In the genomic region with DNA sequence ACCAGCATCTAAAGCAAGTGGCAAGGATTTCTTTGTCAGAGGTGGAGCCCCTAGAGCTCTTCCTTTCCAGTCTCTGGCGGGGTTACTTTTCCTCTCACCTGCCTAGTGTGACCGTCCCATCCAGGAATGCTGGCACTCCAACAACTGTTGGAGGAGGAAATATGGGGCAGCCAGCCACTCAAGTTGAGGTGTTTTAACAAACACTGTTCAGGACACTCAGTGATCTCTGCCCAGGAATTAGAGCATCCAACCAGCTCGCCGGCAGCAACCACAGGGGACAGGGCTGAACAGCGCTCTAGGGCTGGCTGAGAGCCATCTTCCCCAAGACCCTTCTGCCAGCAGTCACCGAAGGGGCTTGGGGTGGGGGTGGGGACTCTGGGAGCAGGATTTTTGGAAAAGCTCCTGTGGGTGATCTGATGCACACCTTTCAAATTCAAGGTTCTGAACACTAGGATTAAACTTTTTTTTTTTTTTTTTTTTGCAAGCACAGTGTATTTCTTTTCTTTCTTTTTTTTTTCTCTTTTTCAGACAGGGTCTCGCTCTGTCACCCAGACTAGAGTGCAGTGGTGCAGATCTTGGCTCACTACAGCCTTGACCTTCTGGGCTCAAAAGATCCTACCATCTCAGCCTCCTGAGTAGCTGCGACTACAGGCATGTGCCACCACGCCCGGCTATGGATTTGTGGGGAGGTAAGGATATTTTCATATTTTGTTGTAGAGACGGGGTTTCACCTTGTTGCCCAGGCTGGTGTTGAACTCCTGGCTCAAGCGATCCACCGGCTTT, we compare ENCODE assay signal across 34 cellular contexts. TPM values are rescaled to one million over a fixed set of nuclear protein-coding genes. Genes with fewer than 3 reads are reported as not detected.
"Had no signal": no experiment of that assay in that cellular context is flagged by ENCODE, and none has a peak within 500 bp of the region (broad histone marks: within the 10 kb centered on the region; RNA-seq: fewer than 3 reads in every experiment).

No MANE protein-coding gene starts in this region.

- H3K27me3 Mint-ChIP-seq: activated CD8-positive, alpha-beta T cell treated with anti-CD3 and anti-CD28 coated beads for 36 hours; activated naive CD8-positive, alpha-beta T cell; activated naive CD8-positive, alpha-beta T cell treated with anti-CD3 and anti-CD28 coated beads, Interleukin-2, amount 50 U/mL, for 24 hours had no signal

- H3K9me3 Mint-ChIP-seq: activated CD8-positive, alpha-beta T cell treated with anti-CD3 and anti-CD28 coated beads for 36 hours; activated naive CD4-positive, alpha-beta T cell treated with anti-CD3 and anti-CD28 coated beads for 36 hours; activated naive CD8-positive, alpha-beta T cell treated with anti-CD3 and anti-CD28 coated beads, Interleukin-2, amount 50 U/mL, for 24 hours; activated T-cell treated with anti-CD3 and anti-CD28 coated beads, Interleukin-2, amount 50 U/mL, for 72 hours; activated T-helper 17 cell treated with anti-CD3 and anti-CD28 coated beads, Interleukin-2, amount 50 U/mL, for 72 hours; brain had no signal

- H3K4me3 ChIP-seq: MG63 had no signal

- H3K27ac Mint-ChIP-seq: activated CD8-positive, alpha-beta T cell treated with anti-CD3 and anti-CD28 coated beads for 36 hours; activated naive CD4-positive, alpha-beta T cell treated with anti-CD3 and anti-CD28 coated beads for 36 hours; activated naive CD8-positive, alpha-beta T cell; activated naive CD8-positive, alpha-beta T cell treated with anti-CD3 and anti-CD28 coated beads, Interleukin-2, amount 50 U/mL, for 24 hours; activated T-cell treated with anti-CD3 and anti-CD28 coated beads, Interleukin-2, amount 50 U/mL, for 72 hours; activated T-helper 17 cell treated with anti-CD3 and anti-CD28 coated beads, Interleukin-2, amount 50 U/mL, for 72 hours; brain had no signal

- H3K36me3 Mint-ChIP-seq: activated naive CD8-positive, alpha-beta T cell; brain had no signal

- H3K4me3 Mint-ChIP-seq: activated CD8-positive, alpha-beta T cell treated with anti-CD3 and anti-CD28 coated beads for 36 hours; activated naive CD4-positive, alpha-beta T cell treated with anti-CD3 and anti-CD28 coated beads for 36 hours; activated naive CD8-positive, alpha-beta T cell; activated naive CD8-positive, alpha-beta T cell treated with anti-CD3 and anti-CD28 coated beads, Interleukin-2, amount 50 U/mL, for 24 hours; activated T-cell treated with anti-CD3 and anti-CD28 coated beads, Interleukin-2, amount 50 U/mL, for 72 hours; activated T-helper 17 cell treated with anti-CD3 and anti-CD28 coated beads, Interleukin-2, amount 50 U/mL, for 72 hours; brain had no signal

- H3K27me3 ChIP-seq: MG63 had no signal

- H3K9me3 ChIP-seq: MG63 had no signal

- ATAC-seq: activated CD8-positive, alpha-beta T cell treated with anti-CD3 and anti-CD28 coated beads for 36 hours; activated naive CD8-positive, alpha-beta T cell treated with anti-CD3 and anti-CD28 coated beads, Interleukin-2, amount 50 U/mL, for 24 hours; activated T-cell treated with anti-CD3 and anti-CD28 coated beads, Interleukin-2, amount 50 U/mL, for 72 hours; activated T-helper 17 cell treated with anti-CD3 and anti-CD28 coated beads, Interleukin-2, amount 50 U/mL, for 72 hours had no signal

- DNase-seq: activated CD4-positive, alpha-beta T cell treated with anti-CD3 and anti-CD28 coated beads for 1 hour; activated CD4-positive, alpha-beta T cell treated with anti-CD3 and anti-CD28 coated beads for 48 hours; activated CD4-positive, alpha-beta T cell treated with anti-CD3 and anti-CD28 coated beads, Interleukin-2, amount 50 U/mL, for 4 hours; activated CD4-positive, CD25-positive, alpha-beta regulatory T cell; activated CD8-positive, alpha-beta T cell treated with anti-CD3 and anti-CD28 coated beads for 36 hours; activated gamma-delta T cell treated with Interleukin-2 at 50 U/mL for 16 hours; activated naive CD4-positive, alpha-beta T cell treated with anti-CD3 and anti-CD28 coated beads for 36 hours; activated naive CD8-positive, alpha-beta T cell treated with anti-CD3 and anti-CD28 coated beads, Interleukin-2, amount 50 U/mL, for 24 hours; activated T-cell treated with anti-CD3 and anti-CD28 coated beads, Interleukin-2, amount 50 U/mL, for 1 hour; activated T-cell treated with anti-CD3 and anti-CD28 coated beads, Interleukin-2, amount 50 U/mL, for 72 hours; anterior cingulate cortex; caudate nucleus; cerebellar nuclear complex; Kasumi-1; MG63; NCI-H1048; NCI-H1436; NCI-H1694; NCI-H1930; NCI-H2227 treated with DMSO at 0.1 percent for 48 hours; NCI-H446; NCI-H526 treated with DMSO at 0.1 percent for 48 hours; Right ventricle myocardium superior; SW 1271; T-helper 1 cell; T-helper 2 cell; T-helper 9 cell had no signal

- H3K4me1 Mint-ChIP-seq: activated naive CD8-positive, alpha-beta T cell treated with anti-CD3 and anti-CD28 coated beads, Interleukin-2, amount 50 U/mL, for 24 hours had no signal

- H3K36me3 ChIP-seq: MG63 had no signal

- H3K27ac ChIP-seq: VCaP had no signal

RNA-seq across cellular contexts. Expression of a gene that starts 28.4 kb away (rescaled TPM):
- total RNA-seq: activated CD8-positive, alpha-beta memory T cell treated with anti-CD3 and anti-CD28 coated beads for 36 hours; activated CD8-positive, alpha-beta T cell treated with anti-CD3 and anti-CD28 coated beads for 36 hours; activated naive CD4-positive, alpha-beta T cell treated with anti-CD3 and anti-CD28 coated beads for 36 hours; activated T-cell treated with anti-CD3 and anti-CD28 coated beads, Interleukin-2, amount 50 U/mL, for 72 hours; activated T-helper 17 cell treated with anti-CD3 and anti-CD28 coated beads, Interleukin-2, amount 50 U/mL, for 72 hours; bronchial epithelial cell; OCI-LY7; Right ventricle myocardium superior had no signal

RNA-seq across cellular contexts. Expression of a gene that starts 36.7 kb away (rescaled TPM):
- total RNA-seq: activated CD8-positive, alpha-beta memory T cell treated with anti-CD3 and anti-CD28 coated beads for 36 hours; activated CD8-positive, alpha-beta T cell treated with anti-CD3 and anti-CD28 coated beads for 36 hours; activated naive CD4-positive, alpha-beta T cell treated with anti-CD3 and anti-CD28 coated beads for 36 hours; activated T-cell treated with anti-CD3 and anti-CD28 coated beads, Interleukin-2, amount 50 U/mL, for 72 hours; activated T-helper 17 cell treated with anti-CD3 and anti-CD28 coated beads, Interleukin-2, amount 50 U/mL, for 72 hours; bronchial epithelial cell; OCI-LY7; Right ventricle myocardium superior had no signal
